Comparison of ENCODE assay signal across 21 cellular contexts in the genomic region with DNA sequence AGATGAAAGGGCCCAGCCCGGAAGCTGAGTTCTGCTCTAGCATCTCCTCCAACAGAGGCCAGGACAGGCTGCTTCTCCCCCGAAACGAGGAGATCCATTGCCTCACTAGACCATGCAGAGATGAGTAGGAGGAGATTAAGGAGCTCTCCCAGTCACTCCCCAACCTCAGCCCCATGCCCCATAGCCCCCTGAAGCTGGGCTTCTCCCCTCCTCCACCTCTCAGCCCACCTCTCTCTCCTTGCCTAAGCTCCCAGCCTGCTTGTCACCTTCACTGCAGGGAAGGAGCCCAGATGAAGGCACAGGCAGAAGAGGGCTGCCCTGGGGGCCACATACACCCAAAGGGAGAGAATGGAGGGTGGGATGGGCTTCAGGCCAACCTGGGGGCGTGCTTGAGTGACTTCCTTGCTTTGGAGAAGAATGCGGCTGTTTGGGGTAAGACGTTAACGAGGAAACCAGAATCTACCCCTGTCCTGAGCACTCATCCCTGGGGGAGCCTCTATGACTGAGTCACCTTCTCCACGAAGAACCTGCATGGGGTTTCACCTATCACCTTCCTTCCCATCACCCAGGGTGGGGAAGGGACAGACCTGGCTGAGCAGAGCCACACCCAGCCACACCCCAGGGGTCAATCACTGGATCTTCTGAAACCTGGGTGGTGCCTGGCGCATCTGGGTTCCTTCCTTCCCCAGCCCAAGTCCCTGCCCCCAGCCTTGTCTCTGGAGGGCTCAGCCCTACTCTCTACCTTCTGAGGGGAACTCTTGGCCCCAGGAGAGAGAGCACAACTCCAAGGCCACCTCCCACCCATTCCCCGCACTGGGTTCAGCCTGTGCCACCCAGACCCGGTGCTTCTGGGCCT. TPM values are rescaled to one million over a fixed set of nuclear protein-coding genes. Genes with fewer than 3 reads are reported as not detected.
DNase-seq lines count a peak whose midpoint lies in the region; ATAC-seq and TF ChIP-seq lines count a peak whose summit lies in the region.
"Had no signal": no experiment of that assay in that cellular context is flagged by ENCODE, and none has a peak within 500 bp of the region (broad histone marks: within the 10 kb centered on the region; RNA-seq: fewer than 3 reads in every experiment).

No MANE protein-coding gene starts in this region.

- TF ChIP-seq EP300 in transverse colon (IDR thresholded peaks at IDR 0.05; ENCODE audit: low read depth): no peak

- no peaks in the 10 kb centered on the region for H3K9me2 ChIP-seq in hepatocyte (replicated peaks; ENCODE audit: insufficient read depth)

- TF ChIP-seq POLR2A in transverse colon (IDR thresholded peaks at IDR 0.05): no peak

- H3K4me1 Mint-ChIP-seq in type B pancreatic cell (ENCODE audit: unreplicated experiment): no peaks in the 10 kb centered on the region
- H3K4me1 Mint-ChIP-seq: GM23338, mesothelial cell of epicardium, nephron progenitor cell, T-cell had no signal

- H3K4me3 Mint-ChIP-seq in type B pancreatic cell: no peak overlapping the region
- H3K4me3 Mint-ChIP-seq: GM23338, mesothelial cell of epicardium, nephron progenitor cell, T-cell had no signal

- no peaks in the 10 kb centered on the region for H3K36me3 Mint-ChIP-seq in type B pancreatic cell
- H3K36me3 Mint-ChIP-seq: mesothelial cell of epicardium, T-cell had no signal

- in situ Hi-C loops in transverse colon (cut with MboI; ENCODE audit: low pct_ligation_motif_present in 1 of 4, low pct_unique_long_range_greater_than_20kb in 1 of 4, low sequenced_read_pairs in 3 of 4): no loop called here

- H3K27ac Mint-ChIP-seq in type B pancreatic cell: no peak overlapping the region
- H3K27ac Mint-ChIP-seq: GM23338, mesothelial cell of epicardium, nephron progenitor cell, T-cell had no signal

- H3K36me3 ChIP-seq in left ventricle myocardium inferior (no peaks in the 10 kb centered on the region), RWPE2 (ENCODE audit: low read depth) (no peaks in the 10 kb centered on the region), hepatocyte (replicated peaks; ENCODE audit: insufficient read depth, low read depth) (no peaks in the 10 kb centered on the region), transverse colon (no peaks in the 10 kb centered on the region)
- H3K36me3 ChIP-seq: gastrocnemius medialis, prostate gland had no signal

- H3K9me3 ChIP-seq in left ventricle myocardium inferior (replicated peaks): peaks cover 25% of the 10 kb centered on the region
- H3K9me3 ChIP-seq in RWPE2 (ENCODE audit: severe bottlenecking): peaks cover 9% of the 10 kb centered on the region
- H3K9me3 ChIP-seq in hepatocyte (ENCODE audit: low read depth): no peaks in the 10 kb centered on the region
- H3K9me3 ChIP-seq in transverse colon: no peaks in the 10 kb centered on the region
- H3K9me3 ChIP-seq: prostate gland had no signal

- no peak overlapping the region for H3K27ac ChIP-seq in left ventricle myocardium inferior (replicated peaks)
- no peak overlapping the region for H3K27ac ChIP-seq in RWPE2 (ENCODE audit: poor library complexity, severe bottlenecking)
- H3K27ac ChIP-seq in hepatocyte: no peak overlapping the region
- no peak overlapping the region for H3K27ac ChIP-seq in transverse colon
- H3K27ac ChIP-seq: gastrocnemius medialis, prostate gland had no signal

- no peak overlapping the region for H2AFZ ChIP-seq in hepatocyte
- H2AFZ ChIP-seq: GM23338 had no signal

- no peak overlapping the region for H3K4me3 ChIP-seq in left ventricle myocardium inferior
- H3K4me3 ChIP-seq in RWPE2 (ENCODE audit: severe bottlenecking): no peak overlapping the region
- H3K4me3 ChIP-seq in hepatocyte: no peak overlapping the region
- no peak overlapping the region for H3K4me3 ChIP-seq in transverse colon
- H3K4me3 ChIP-seq: gastrocnemius medialis, GM23338, prostate gland had no signal

- peaks cover 9% of the 10 kb centered on the region for H3K27me3 Mint-ChIP-seq in type B pancreatic cell
- H3K27me3 Mint-ChIP-seq: T-cell had no signal

- H3K4me2 ChIP-seq in hepatocyte: no peak overlapping the region
- H3K4me2 ChIP-seq: GM23338 had no signal

- no peak for ATAC-seq in RWPE2 (ENCODE audit: low read depth)
- ATAC-seq in HG03342 (IDR thresholded peaks at IDR 0.05; ENCODE audit: unreplicated experiment): no peak
- ATAC-seq: gastrocnemius medialis, T-cell had no signal

- peak; percentile 36 for DNase-seq in cardiac septum (ENCODE audit: low spot score)
- no peak for DNase-seq in left ventricle myocardium inferior
- DNase-seq in RWPE2 (ENCODE audit: low spot score): peak; percentile 31
- peak; percentile 3 for DNase-seq in hepatocyte (ENCODE audit: low spot score)
- DNase-seq in type B pancreatic cell (ENCODE audit: extremely low spot score, unreplicated experiment): peak; percentile 57
- DNase-seq in transverse colon: no peak
- DNase-seq in HuH-7.5 (ENCODE audit: low spot score): no peak
- DNase-seq: amygdala; central memory CD4-positive, alpha-beta T cell; gastrocnemius medialis; NCI-H1105 treated with DMSO at 0.1 percent for 48 hours; NCI-H2107; NCI-H510A; nephron progenitor cell; SHP77 treated with DMSO at 0.1 percent for 48 hours; substantia nigra had no signal

- H3K4me1 ChIP-seq in left ventricle myocardium inferior: no peaks in the 10 kb centered on the region
- no peaks in the 10 kb centered on the region for H3K4me1 ChIP-seq in RWPE2 (ENCODE audit: insufficient read depth, poor library complexity, severe bottlenecking)
- H3K4me1 ChIP-seq in hepatocyte (ENCODE audit: insufficient read depth): no peaks in the 10 kb centered on the region
- H3K4me1 ChIP-seq in transverse colon: no peaks in the 10 kb centered on the region
- H3K4me1 ChIP-seq: gastrocnemius medialis, prostate gland had no signal

- intact Hi-C loops in cardiac septum (cut with DNase I): no loop called here
- intact Hi-C loops in left ventricle myocardium inferior (cut with micrococcal nuclease): no loop called here
- intact Hi-C loops in transverse colon (cut with DNase I; ENCODE audit: low total_unique reads): no loop called here

- TF ChIP-seq CTCF in left ventricle myocardium inferior (IDR thresholded peaks at IDR 0.05; ENCODE audit: borderline replicate concordance) (no peak), RWPE2 (IDR thresholded peaks at IDR 0.05; ENCODE audit: poor library complexity, severe bottlenecking) (no peak), hepatocyte (IDR thresholded peaks at IDR 0.05; ENCODE audit: poor library complexity) (no peak), type B pancreatic cell (conservative IDR thresholded peaks at IDR 0.05) (no peak), transverse colon (IDR thresholded peaks at IDR 0.05) (no peak)

- H3K27me3 ChIP-seq in left ventricle myocardium inferior (ENCODE audit: low read depth) (peaks cover 3% of the 10 kb centered on the region), RWPE2 (ENCODE audit: insufficient read depth, poor library complexity, severe bottlenecking) (no peaks in the 10 kb centered on the region), hepatocyte (no peaks in the 10 kb centered on the region), transverse colon (no peaks in the 10 kb centered on the region)
- H3K27me3 ChIP-seq: gastrocnemius medialis had no signal

- H3K9me3 Mint-ChIP-seq in type B pancreatic cell: no peaks in the 10 kb centered on the region

- 88% methylated on average over 11 of the region's 11 CpGs for whole genome bisulfite sequencing in hepatocyte (ENCODE audit: low lambda C conversion rate, missing lambda C conversion rate)
- WGBS in transverse colon (ENCODE audit: low coverage in 1 of 2), 2 donors: 60 to 77% methylated on average over 1 to 11 of the region's 11 CpGs

- no peaks in the 10 kb centered on the region for H4K20me1 ChIP-seq in hepatocyte (ENCODE audit: insufficient read depth, poor library complexity, severe bottlenecking)

- no peaks in the 10 kb centered on the region for H3K79me2 ChIP-seq in hepatocyte

RNA-seq across cellular contexts. Expression of a gene that starts 11.6 kb away (rescaled TPM):
- 2.2 TPM for total RNA-seq in cardiac septum
- 2.9 TPM for total RNA-seq in left ventricle myocardium inferior
- total RNA-seq in hepatocyte: 4.1 and 4.5 TPM in 2 replicates
- 3.4 and 5.1 TPM in 2 replicates for polyA plus RNA-seq in hepatocyte
- 8.7 and 14.4 TPM in 2 replicates for total RNA-seq in type B pancreatic cell (ENCODE audit: low replicate concordance)
- 10 to 100 TPM in 2 of 4 donors, 1 to 10 TPM in 2; 2.7 to 14.7 (median 7.8) TPM for total RNA-seq in transverse colon

Comparison
In these comparisons a context has a peak if more than half of its experiments do, and no peak if none do; other contexts are left out.
1. DNase-seq: peak in cardiac septum (single experiment), RWPE2 (single experiment), hepatocyte (single experiment) and type B pancreatic cell (single experiment); none in left ventricle myocardium inferior (single experiment), transverse colon (single experiment) and HuH-7.5 (single experiment).